ENCODE assay signal across 1 cellular context in genomic region chr2:20578895-20579825, GRCh38.
TF ChIP-seq lines count a peak whose summit lies in the region.

No MANE protein-coding gene starts in this region.

TF ChIP-seq in K562, 482 proteins besides CTCF, POLR2A, EP300 and RAD21 (continued from another document and continues in another):
- TF ChIP-seq NEUROD1 (IDR thresholded peaks at IDR 0.05; ENCODE audit: borderline replicate concordance, low read depth, low read length, partially characterized antibody): peak; percentile 82
- no peak for TF ChIP-seq ZNF398 (CRISPR knock-in tag; IDR thresholded peaks at IDR 0.05)
- no peak for TF ChIP-seq TAF15 (IDR thresholded peaks at IDR 0.05; ENCODE audit: low read depth, low read length)
- TF ChIP-seq TCF7 (IDR thresholded peaks at IDR 0.05; ENCODE audit: borderline replicate concordance): peak; percentile 70; the same call in 1 of the 2 replicates
- TF ChIP-seq SRF (CRISPR knock-in tag; IDR thresholded peaks at IDR 0.05): peak in 1 of 2 experiments; percentile 67; a peak in 2 of 4 replicates
- no peak for TF ChIP-seq CCNT2 (IDR thresholded peaks at IDR 0.05; ENCODE audit: borderline replicate concordance, extremely low read depth, insufficient read length, low read depth, low read length)
- TF ChIP-seq ZNF551 (CRISPR knock-in tag; IDR thresholded peaks at IDR 0.05): no peak
- peak in 1 of 2 experiments; percentile 20; a peak in 1 of 4 replicates for TF ChIP-seq HDAC1 (IDR thresholded peaks at IDR 0.05)
- TF ChIP-seq ATF3 (IDR thresholded peaks at IDR 0.05): peak; percentile 100
- TF ChIP-seq ATF3 (CRISPR knock-in tag; conservative IDR thresholded peaks at IDR 0.05): peak; percentile 99
- TF ChIP-seq BMI1 (IDR thresholded peaks at IDR 0.05; ENCODE audit: low read length): no peak
- TF ChIP-seq, protein P1, sequence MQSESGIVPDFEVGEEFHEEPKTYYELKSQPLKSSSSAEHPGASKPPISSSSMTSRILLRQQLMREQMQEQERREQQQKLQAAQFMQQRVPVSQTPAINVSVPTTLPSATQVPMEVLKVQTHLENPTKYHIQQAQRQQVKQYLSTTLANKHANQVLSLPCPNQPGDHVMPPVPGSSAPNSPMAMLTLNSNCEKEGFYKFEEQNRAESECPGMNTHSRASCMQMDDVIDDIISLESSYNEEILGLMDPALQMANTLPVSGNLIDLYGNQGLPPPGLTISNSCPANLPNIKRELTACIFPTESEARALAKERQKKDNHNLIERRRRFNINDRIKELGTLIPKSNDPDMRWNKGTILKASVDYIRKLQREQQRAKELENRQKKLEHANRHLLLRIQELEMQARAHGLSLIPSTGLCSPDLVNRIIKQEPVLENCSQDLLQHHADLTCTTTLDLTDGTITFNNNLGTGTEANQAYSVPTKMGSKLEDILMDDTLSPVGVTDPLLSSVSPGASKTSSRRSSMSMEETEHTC (IDR thresholded peaks at IDR 0.05): no peak
- no peak for TF ChIP-seq DDX20 (tag; IDR thresholded peaks at IDR 0.05; ENCODE audit: low read depth)
- TF ChIP-seq, protein P2, sequence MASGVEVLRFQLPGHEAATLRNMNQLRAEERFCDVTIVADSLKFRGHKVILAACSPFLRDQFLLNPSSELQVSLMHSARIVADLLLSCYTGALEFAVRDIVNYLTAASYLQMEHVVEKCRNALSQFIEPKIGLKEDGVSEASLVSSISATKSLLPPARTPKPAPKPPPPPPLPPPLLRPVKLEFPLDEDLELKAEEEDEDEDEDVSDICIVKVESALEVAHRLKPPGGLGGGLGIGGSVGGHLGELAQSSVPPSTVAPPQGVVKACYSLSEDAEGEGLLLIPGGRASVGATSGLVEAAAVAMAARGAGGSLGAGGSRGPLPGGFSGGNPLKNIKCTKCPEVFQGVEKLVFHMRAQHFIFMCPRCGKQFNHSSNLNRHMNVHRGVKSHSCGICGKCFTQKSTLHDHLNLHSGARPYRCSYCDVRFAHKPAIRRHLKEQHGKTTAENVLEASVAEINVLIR (CRISPR knock-in tag; IDR thresholded peaks at IDR 0.05): peak; percentile 26; the same call in 1 of the 2 replicates
- TF ChIP-seq NFE2L1 (tag; IDR thresholded peaks at IDR 0.05; ENCODE audit: borderline replicate concordance, low read depth): peak; percentile 57; the same call in 1 of the 2 replicates
- peak; percentile 28; the same call in 1 of the 2 replicates for TF ChIP-seq PYGO2 (tag; IDR thresholded peaks at IDR 0.05)
- TF ChIP-seq NCOR1 (IDR thresholded peaks at IDR 0.05): peak; percentile 94
- no peak for TF ChIP-seq HOMEZ (CRISPR knock-in tag; IDR thresholded peaks at IDR 0.05)
- TF ChIP-seq, protein P3, sequence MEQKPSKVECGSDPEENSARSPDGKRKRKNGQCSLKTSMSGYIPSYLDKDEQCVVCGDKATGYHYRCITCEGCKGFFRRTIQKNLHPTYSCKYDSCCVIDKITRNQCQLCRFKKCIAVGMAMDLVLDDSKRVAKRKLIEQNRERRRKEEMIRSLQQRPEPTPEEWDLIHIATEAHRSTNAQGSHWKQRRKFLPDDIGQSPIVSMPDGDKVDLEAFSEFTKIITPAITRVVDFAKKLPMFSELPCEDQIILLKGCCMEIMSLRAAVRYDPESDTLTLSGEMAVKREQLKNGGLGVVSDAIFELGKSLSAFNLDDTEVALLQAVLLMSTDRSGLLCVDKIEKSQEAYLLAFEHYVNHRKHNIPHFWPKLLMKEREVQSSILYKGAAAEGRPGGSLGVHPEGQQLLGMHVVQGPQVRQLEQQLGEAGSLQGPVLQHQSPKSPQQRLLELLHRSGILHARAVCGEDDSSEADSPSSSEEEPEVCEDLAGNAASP (IDR thresholded peaks at IDR 0.05): no peak
- no peak for TF ChIP-seq GTF2F1 (IDR thresholded peaks at IDR 0.05; ENCODE audit: low read depth, low read length)
- no peak for TF ChIP-seq XRCC5 (IDR thresholded peaks at IDR 0.05; ENCODE audit: low read depth, low read length)
- TF ChIP-seq CUX1 (CRISPR knock-in tag; IDR thresholded peaks at IDR 0.05): peak; percentile 82
- TF ChIP-seq MCM3 (IDR thresholded peaks at IDR 0.05): no peak
- peak; percentile 77 for TF ChIP-seq MYNN (IDR thresholded peaks at IDR 0.05)
- no peak for TF ChIP-seq MYNN (CRISPR knock-in tag; IDR thresholded peaks at IDR 0.05)
- TF ChIP-seq, protein P4, sequence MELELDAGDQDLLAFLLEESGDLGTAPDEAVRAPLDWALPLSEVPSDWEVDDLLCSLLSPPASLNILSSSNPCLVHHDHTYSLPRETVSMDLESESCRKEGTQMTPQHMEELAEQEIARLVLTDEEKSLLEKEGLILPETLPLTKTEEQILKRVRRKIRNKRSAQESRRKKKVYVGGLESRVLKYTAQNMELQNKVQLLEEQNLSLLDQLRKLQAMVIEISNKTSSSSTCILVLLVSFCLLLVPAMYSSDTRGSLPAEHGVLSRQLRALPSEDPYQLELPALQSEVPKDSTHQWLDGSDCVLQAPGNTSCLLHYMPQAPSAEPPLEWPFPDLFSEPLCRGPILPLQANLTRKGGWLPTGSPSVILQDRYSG (tag; conservative IDR thresholded peaks at IDR 0.05; ENCODE audit: low read depth): peak; percentile 56
- no peak for TF ChIP-seq TRIM28 (IDR thresholded peaks at IDR 0.05)
- no peak for TF ChIP-seq DNMT1 (IDR thresholded peaks at IDR 0.05)
- no peak for TF ChIP-seq SIN3B (IDR thresholded peaks at IDR 0.05; ENCODE audit: low read depth)
- TF ChIP-seq, protein P5, sequence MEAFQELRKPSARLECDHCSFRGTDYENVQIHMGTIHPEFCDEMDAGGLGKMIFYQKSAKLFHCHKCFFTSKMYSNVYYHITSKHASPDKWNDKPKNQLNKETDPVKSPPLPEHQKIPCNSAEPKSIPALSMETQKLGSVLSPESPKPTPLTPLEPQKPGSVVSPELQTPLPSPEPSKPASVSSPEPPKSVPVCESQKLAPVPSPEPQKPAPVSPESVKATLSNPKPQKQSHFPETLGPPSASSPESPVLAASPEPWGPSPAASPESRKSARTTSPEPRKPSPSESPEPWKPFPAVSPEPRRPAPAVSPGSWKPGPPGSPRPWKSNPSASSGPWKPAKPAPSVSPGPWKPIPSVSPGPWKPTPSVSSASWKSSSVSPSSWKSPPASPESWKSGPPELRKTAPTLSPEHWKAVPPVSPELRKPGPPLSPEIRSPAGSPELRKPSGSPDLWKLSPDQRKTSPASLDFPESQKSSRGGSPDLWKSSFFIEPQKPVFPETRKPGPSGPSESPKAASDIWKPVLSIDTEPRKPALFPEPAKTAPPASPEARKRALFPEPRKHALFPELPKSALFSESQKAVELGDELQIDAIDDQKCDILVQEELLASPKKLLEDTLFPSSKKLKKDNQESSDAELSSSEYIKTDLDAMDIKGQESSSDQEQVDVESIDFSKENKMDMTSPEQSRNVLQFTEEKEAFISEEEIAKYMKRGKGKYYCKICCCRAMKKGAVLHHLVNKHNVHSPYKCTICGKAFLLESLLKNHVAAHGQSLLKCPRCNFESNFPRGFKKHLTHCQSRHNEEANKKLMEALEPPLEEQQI (IDR thresholded peaks at IDR 0.05): no peak
- no peak for TF ChIP-seq U2AF2 (optimal IDR thresholded peaks at IDR 0.05; ENCODE audit: low read depth, low read length)
- TF ChIP-seq NELFE (IDR thresholded peaks at IDR 0.05; ENCODE audit: insufficient read depth, insufficient read length): no peak
- TF ChIP-seq ILF3 (IDR thresholded peaks at IDR 0.05; ENCODE audit: borderline replicate concordance): no peak
- TF ChIP-seq KAT8 (IDR thresholded peaks at IDR 0.05; ENCODE audit: low read depth): no peak
- no peak for TF ChIP-seq MED1 (CRISPR knock-in tag; IDR thresholded peaks at IDR 0.05; ENCODE audit: borderline replicate concordance)
- TF ChIP-seq TAF9B (IDR thresholded peaks at IDR 0.05; ENCODE audit: partially characterized antibody): peak; percentile 75
- TF ChIP-seq ILK (tag; IDR thresholded peaks at IDR 0.05; ENCODE audit: borderline replicate concordance, low read depth): no peak
